ENCODE assay signal across 21 cellular contexts in genomic region chr15:40870716-40871115, GRCh38. TPM values are rescaled to one million over a fixed set of nuclear protein-coding genes. Genes with fewer than 3 reads are reported as not detected.
A peak's percentile ranks its signal among the peaks of the same experiment; 100 is the strongest.
DNase-seq lines count a peak whose midpoint lies in the region; ATAC-seq and TF ChIP-seq lines count a peak whose summit lies in the region.
"Had no signal": no experiment of that assay in that cellular context is flagged by ENCODE, and none has a peak within 500 bp of the region (broad histone marks: within the 10 kb centered on the region; RNA-seq: fewer than 3 reads in every experiment).

No MANE protein-coding gene starts in this region.

- DNase-seq in GM12865 (ENCODE audit: low read depth) (peak; percentile 52), PC-9 (no peak), epithelial cell of esophagus (ENCODE audit: low read depth) (peak; percentile 74), neural progenitor cell (ENCODE audit: low spot score) (no peak), omental fat pad (ENCODE audit: low spot score) (no peak), hypothalamus (lab: John Stamatoyannopoulos, UW) (no peak)
- no peak for DNase-seq in activated T-cell treated with anti-CD3 and anti-CD28 coated beads, Interleukin-2, amount 50 U/mL, for 1 hour
- DNase-seq: CD4-positive, CD25-positive, alpha-beta regulatory T cell; DND-41; GF-D8; GM23248; NCI-H1092 treated with DMSO at 0.1 percent for 48 hours; NCI-H1694; NCI-H510A; RPMI8226; SW 1271 had no signal

- H3K36me3 ChIP-seq in PC-9 (ENCODE audit: low read depth) (peaks cover 3% of the 10 kb centered on the region; the same call in 1 of the 2 replicates), neural progenitor cell (no peaks in the 10 kb centered on the region)
- H3K36me3 ChIP-seq: SJSA1 had no signal

- H3K27me3 Mint-ChIP-seq in neural progenitor cell (ENCODE audit: insufficient read depth, low read depth), result peaks cover 23% of the 10 kb centered on the region

- CTCF ChIA-PET in PC-9 (lab: Charles Lee), result interaction anchor here (0.6 to 2.9 kb wide), 2 partner anchors 21 to 549 kb away, joined by 3 to 19 read pairs; no protein-coding TSS in a partner anchor

- POLR2A ChIA-PET in PC-9 (lab: Charles Lee; ENCODE audit: unreplicated experiment), result interaction anchor here (0.5 kb wide), 1 partner anchor 14 kb away, joined by 3 read pairs; no protein-coding TSS in a partner anchor

- H3K4me3 ChIP-seq in GM12865 (ENCODE audit: low read depth, low read length) (no peak overlapping the region; the same call in 1 of the 2 replicates), PC-9 (no peak overlapping the region), epithelial cell of esophagus (ENCODE audit: low read length) (no peak overlapping the region), neural progenitor cell (no peak overlapping the region)
- H3K4me3 ChIP-seq: GM23248, K562, SJSA1 had no signal

- no peaks in the 10 kb centered on the region for H3K9me2 ChIP-seq in PC-9 (ENCODE audit: insufficient read depth)

- H3K79me2 ChIP-seq in PC-9 (ENCODE audit: low read depth) (peaks cover 25% of the 10 kb centered on the region), neural progenitor cell (ENCODE audit: low read depth) (no peaks in the 10 kb centered on the region)

- H3K27ac Mint-ChIP-seq in neural progenitor cell, result no peak overlapping the region

- peaks cover 31% of the 10 kb centered on the region for H3F3A ChIP-seq in PC-9 (ENCODE audit: insufficient read depth, low read depth)
- peaks cover 9% of the 10 kb centered on the region for H3F3A ChIP-seq in neural progenitor cell (ENCODE audit: low read depth)

- no peak overlapping the region for H3K9ac ChIP-seq in neural progenitor cell
- H3K9ac ChIP-seq: GM23248 had no signal

- no peaks in the 10 kb centered on the region for H4K20me1 ChIP-seq in PC-9 (ENCODE audit: insufficient read depth)
- H4K20me1 ChIP-seq in neural progenitor cell (ENCODE audit: low read depth), result peaks cover 4% of the 10 kb centered on the region

- H3K4me1 ChIP-seq in PC-9 (replicated peaks; ENCODE audit: insufficient read depth) (peaks cover 47% of the 10 kb centered on the region), neural progenitor cell (peaks cover 4% of the 10 kb centered on the region)

- TF ChIP-seq CTCF in GM12865 (IDR thresholded peaks at IDR 0.05; ENCODE audit: insufficient read depth, low read depth, low read length, missing control alignments) (no peak), PC-9 (conservative IDR thresholded peaks at IDR 0.05) (no peak), epithelial cell of esophagus (IDR thresholded peaks at IDR 0.05; ENCODE audit: insufficient read depth, low read depth, low read length, missing control alignments) (no peak), neural progenitor cell (IDR thresholded peaks at IDR 0.05) (no peak), omental fat pad (IDR thresholded peaks at IDR 0.05) (no peak)

- ATAC-seq in omental fat pad (ENCODE audit: low FRiP score) (no peak), GM19324 (IDR thresholded peaks at IDR 0.05; ENCODE audit: low FRiP score, unreplicated experiment) (no peak)
- ATAC-seq: K562 had no signal

- no peaks in the 10 kb centered on the region for H3K36me3 Mint-ChIP-seq in neural progenitor cell
- H3K36me3 Mint-ChIP-seq: CD4-positive, CD25-positive, alpha-beta regulatory T cell had no signal

- no peaks in the 10 kb centered on the region for H3K9me3 ChIP-seq in PC-9 (ENCODE audit: insufficient read depth, low read depth)
- H3K9me3 ChIP-seq in neural progenitor cell (ENCODE audit: low read depth), result no peaks in the 10 kb centered on the region
- H3K9me3 ChIP-seq: SJSA1 had no signal

- intact Hi-C loops in PC-9 (cut with micrococcal nuclease; ENCODE audit: unreplicated experiment), result loop anchor here (10.0 kb wide), 1 partner anchor 766 kb away; the partner anchor contains the start of gene BMF

- peak overlapping the region; percentile 92; the same call in 1 of the 2 replicates for H3K4me2 ChIP-seq in PC-9
- H3K4me2 ChIP-seq in neural progenitor cell, result no peak overlapping the region

- H3K4me1 Mint-ChIP-seq in neural progenitor cell, result peaks cover 5% of the 10 kb centered on the region

- BruUV-seq in PC-9 (replicated peaks; lab: Mats Ljungman, UMichigan), result no TSS peak

- no peaks in the 10 kb centered on the region for H3K9me3 Mint-ChIP-seq in neural progenitor cell

- no peak overlapping the region for H3K27ac ChIP-seq in PC-9
- H3K27ac ChIP-seq in neural progenitor cell, result no peak overlapping the region
- H3K27ac ChIP-seq: GM23248, HL-60, SJSA1 had no signal

- peak overlapping the region; percentile 22 for H3K4me3 Mint-ChIP-seq in neural progenitor cell

- H3K27me3 ChIP-seq in PC-9 (ENCODE audit: insufficient read depth, low read depth) (no peaks in the 10 kb centered on the region), neural progenitor cell (peaks cover 29% of the 10 kb centered on the region)

- no peak overlapping the region for H2AFZ ChIP-seq in PC-9
- no peak overlapping the region for H2AFZ ChIP-seq in neural progenitor cell (replicated peaks)
- H2AFZ ChIP-seq: GM23248 had no signal

RNA-seq across cellular contexts. Expression of gene RHOV, which starts 3.3 kb away (rescaled TPM):
- total RNA-seq in PC-9 (2021) (1.4 and 4.1 TPM in 2 replicates), neural progenitor cell (ENCODE audit: low replicate concordance) (1.2 TPM in 1 of 2 replicates, not detected in the other), omental fat pad (not detected)
- total RNA-seq: CD4-positive, CD25-positive, alpha-beta regulatory T cell; GM23248; SJSA1 had no signal

RNA-seq across cellular contexts. Expression of gene VPS18, which starts 23.5 kb away (rescaled TPM):
- 9.6 and 9.9 TPM in 2 replicates for total RNA-seq in PC-9 (2021)
- total RNA-seq in neural progenitor cell (ENCODE audit: low replicate concordance), result 8.0 and 22.2 TPM in 2 replicates
- total RNA-seq in omental fat pad, result 10 to 100 TPM; 25.2 to 32.9 (median 28.9) TPM

RNA-seq across cellular contexts. Expression of gene SPINT1, which starts 26.9 kb away (rescaled TPM):
- total RNA-seq in PC-9 (2021) (141 and 180 TPM in 2 replicates), neural progenitor cell (ENCODE audit: low replicate concordance) (12.0 and 13.7 TPM in 2 replicates), omental fat pad (10 to 100 TPM in 2 of 4 donors, 1 to 10 TPM in 1, under 1 TPM in 1; 0.95 to 16.2 (median 11.7) TPM)

RNA-seq across cellular contexts. Expression of gene PPP1R14D, which starts 42.2 kb away (rescaled TPM):
- 0.55 and 0.65 TPM in 2 replicates for total RNA-seq in PC-9 (2021)
- total RNA-seq in neural progenitor cell (ENCODE audit: low replicate concordance), result not detected in 2 replicates
- total RNA-seq in omental fat pad, result not detected
- total RNA-seq: A673; CD4-positive, CD25-positive, alpha-beta regulatory T cell; GM23248; K562; SJSA1 had no signal

RNA-seq across cellular contexts. Expression of gene DLL4, which starts 58.4 kb away (rescaled TPM):
- 0.48 and 0.55 TPM in 2 replicates for total RNA-seq in PC-9 (2021)
- 0.12 TPM in 1 of 2 replicates, not detected in the other for total RNA-seq in neural progenitor cell (ENCODE audit: low replicate concordance)
- total RNA-seq in omental fat pad, result 10 to 100 TPM in 2 of 4 donors, 1 to 10 TPM in 2; 5.8 to 27.6 (median 10.1) TPM
- total RNA-seq: CD4-positive, CD25-positive, alpha-beta regulatory T cell; GM23248; SJSA1 had no signal

Comparison
In these comparisons a context has a peak if more than half of its experiments do, and no peak if none do; other contexts are left out.
1. DNase-seq: peak in GM12865 (single experiment) and epithelial cell of esophagus (single experiment); none in PC-9 (0 of 2), neural progenitor cell (single experiment), omental fat pad (single experiment), hypothalamus (0 of 51) and activated T-cell treated with anti-CD3 and anti-CD28 coated beads, Interleukin-2, amount 50 U/mL, for 1 hour (single experiment).